In the genomic region with DNA sequence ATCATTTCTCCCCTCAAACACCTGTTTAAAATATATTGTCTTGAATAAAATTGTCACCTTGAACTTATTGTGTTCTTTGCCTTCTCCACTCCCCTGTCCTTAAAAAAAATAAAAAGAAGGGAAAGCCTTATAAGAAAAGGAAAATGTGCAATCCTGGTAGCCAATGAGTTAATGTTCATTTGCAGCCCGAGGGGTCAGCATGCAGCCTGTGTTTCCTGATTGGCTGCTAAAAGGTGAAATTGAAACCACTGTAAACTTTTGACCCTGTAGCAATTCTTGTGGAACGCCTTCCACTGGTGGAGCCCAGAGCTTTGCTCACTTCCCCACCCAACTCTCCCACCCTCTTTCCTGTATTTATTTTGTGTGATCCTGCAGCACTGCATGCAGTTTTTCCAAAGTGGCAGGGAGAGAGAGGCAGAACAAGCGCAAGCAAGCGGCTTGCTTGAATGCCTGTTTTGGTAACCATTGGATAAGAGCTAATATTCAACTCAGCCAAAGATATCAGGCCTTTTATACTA, we compare ENCODE assay signal across 8 cellular contexts.
DNase-seq lines count a peak whose midpoint lies in the region; ATAC-seq and TF ChIP-seq lines count a peak whose summit lies in the region.

No MANE protein-coding gene starts in this region.

- WGBS in IMR-90 (ENCODE audit: extremely low coverage in 2 of 2, insufficient read length in 1 of 2), 2 experiments = no CpG with 5 or more reads among the region's 4 CpGs

- H3K27ac Mint-ChIP-seq in central memory CD8-positive, alpha-beta T cell (ENCODE audit: low read depth) = peak overlapping the region; percentile 53
- H3K27ac Mint-ChIP-seq in stimulated activated naive CD8-positive, alpha-beta T cell treated with anti-CD3 and anti-CD28 coated beads, Interleukin-15, amount 100 ng/mL, for 72 hours = no peak overlapping the region

- peaks cover 75% of the 10 kb centered on the region for H3K4me1 Mint-ChIP-seq in central memory CD8-positive, alpha-beta T cell
- peaks cover 81% of the 10 kb centered on the region for H3K4me1 Mint-ChIP-seq in stimulated activated naive CD8-positive, alpha-beta T cell treated with anti-CD3 and anti-CD28 coated beads, Interleukin-15, amount 100 ng/mL, for 72 hours

- H3K56ac ChIP-seq in IMR-90 (ENCODE audit: extremely low read depth, insufficient read depth, low read length) = no peak overlapping the region

- H3K18ac ChIP-seq in IMR-90 (ENCODE audit: low read depth, low read length) = no peak overlapping the region

- H3K4me3 Mint-ChIP-seq in central memory CD8-positive, alpha-beta T cell = no peak overlapping the region
- peak overlapping the region; percentile 59 to 64 for H3K4me3 Mint-ChIP-seq in stimulated activated naive CD8-positive, alpha-beta T cell treated with anti-CD3 and anti-CD28 coated beads, Interleukin-15, amount 100 ng/mL, for 72 hours

- H3K36me3 Mint-ChIP-seq in central memory CD8-positive, alpha-beta T cell (ENCODE audit: insufficient read depth) = peaks cover 11% of the 10 kb centered on the region

- no peak overlapping the region for H2BK20ac ChIP-seq in IMR-90 (ENCODE audit: low read depth, low read length)

- H3K4ac ChIP-seq in IMR-90 (ENCODE audit: low read depth, low read length) = no peak overlapping the region

- no peak overlapping the region for H3K14ac ChIP-seq in IMR-90 (replicated peaks; ENCODE audit: low read depth, low read length)

- peaks cover 25 to 68% of the 10 kb centered on the region in 2 experiments for H3K79me1 ChIP-seq in IMR-90 (ENCODE audit: low read depth in 1 of 2, low read length in 2 of 2)

- no peaks in the 10 kb centered on the region for H3K27me3 Mint-ChIP-seq in central memory CD8-positive, alpha-beta T cell
- no peaks in the 10 kb centered on the region for H3K27me3 Mint-ChIP-seq in stimulated activated naive CD8-positive, alpha-beta T cell treated with anti-CD3 and anti-CD28 coated beads, Interleukin-15, amount 100 ng/mL, for 72 hours

- H2AK5ac ChIP-seq in IMR-90 (ENCODE audit: low read depth, low read length) = no peak overlapping the region; the same call in 1 of the 2 replicates

- no peak overlapping the region for H4K8ac ChIP-seq in IMR-90 (ENCODE audit: low read depth in 2 of 2, low read length in 2 of 2)

- no peak overlapping the region for H3K27ac ChIP-seq in IMR-90 (ENCODE audit: insufficient read depth, low read length)
- peak overlapping the region; percentile 84 for H3K27ac ChIP-seq in Panc1 (ENCODE audit: low read length)

- H3K9me3 Mint-ChIP-seq in central memory CD8-positive, alpha-beta T cell = no peaks in the 10 kb centered on the region
- H3K9me3 Mint-ChIP-seq in stimulated activated naive CD8-positive, alpha-beta T cell treated with anti-CD3 and anti-CD28 coated beads, Interleukin-15, amount 100 ng/mL, for 72 hours = no peaks in the 10 kb centered on the region

- dilution Hi-C loops in IMR-90 (cut with HindIII; ENCODE audit: low sequenced_read_pairs, unreplicated experiment) = no loop called here

- H3K4me3 ChIP-seq in IMR-90 (ENCODE audit: insufficient read depth, low read depth, low read length) = no peak overlapping the region
- peak overlapping the region; percentile 12 to 33; a peak in 3 of 4 replicates for H3K4me3 ChIP-seq in Panc1 (ENCODE audit: low read depth in 2 of 2, low read length in 2 of 2)

- H2AFZ ChIP-seq in IMR-90 (replicated peaks; ENCODE audit: low read length, poor library complexity) = peak overlapping the region; percentile 44

- 0 out of 2 replicates have a peak, but pooled peaks cover 1% of the 10 kb centered on the region for H3K36me3 ChIP-seq in IMR-90 (ENCODE audit: control insufficient read depth, insufficient read depth, low read length)
- no peaks in the 10 kb centered on the region for H3K36me3 ChIP-seq in Panc1 (ENCODE audit: control insufficient read depth, insufficient read depth, low read length)

- H4K5ac ChIP-seq in IMR-90 (ENCODE audit: low read depth, low read length) = no peak overlapping the region

- TF ChIP-seq CTCF in IMR-90 (conservative IDR thresholded peaks at IDR 0.05; ENCODE audit: low read depth, low read length) (no peak), Panc1 (IDR thresholded peaks at IDR 0.05) (no peak)

- peaks cover 4% of the 10 kb centered on the region for H3K4me1 ChIP-seq in IMR-90 (ENCODE audit: control insufficient read depth, insufficient read depth, low read length)
- peaks cover 54% of the 10 kb centered on the region for H3K4me1 ChIP-seq in Panc1 (ENCODE audit: control insufficient read depth, insufficient read depth, low read length)

- intact Hi-C loops in IMR-90 (cut with micrococcal nuclease) = loop anchor here (1.0 to 5.0 kb wide), 2 partner anchors 8 to 74 kb away; partner anchors contain the start of gene NCOA3
- intact Hi-C loops in Panc1 (cut with micrococcal nuclease; ENCODE audit: unreplicated experiment) = no loop called here

- no peaks in the 10 kb centered on the region; the same call in 1 of the 2 replicates for H4K20me1 ChIP-seq in IMR-90 (ENCODE audit: insufficient read depth, low read length)

- H3K9me3 ChIP-seq in IMR-90 (ENCODE audit: control insufficient read depth, insufficient read depth, low read length) = peaks cover 3% of the 10 kb centered on the region
- H3K9me3 ChIP-seq in Panc1 (ENCODE audit: control insufficient read depth, insufficient read depth, low read depth, low read length) = no peaks in the 10 kb centered on the region

- TF ChIP-seq RAD21 in IMR-90 (IDR thresholded peaks at IDR 0.05; ENCODE audit: low read length) = no peak

- ATAC-seq in GM18861 (IDR thresholded peaks at IDR 0.05; ENCODE audit: unreplicated experiment) = peak; percentile 57
- peak; percentile 93 for ATAC-seq in IMR-90 (ENCODE audit: low read depth)
- ATAC-seq in Panc1 = peak; percentile 89
- ATAC-seq in central memory CD8-positive, alpha-beta T cell (replicated peaks; ENCODE audit: extremely low read depth, poor library complexity, severe bottlenecking) = peak; percentile 19
- ATAC-seq in stimulated activated naive CD8-positive, alpha-beta T cell treated with anti-CD3 and anti-CD28 coated beads, Interleukin-15, amount 100 ng/mL, for 72 hours = no peak
- no peak for ATAC-seq in HG03039 (IDR thresholded peaks at IDR 0.05; ENCODE audit: unreplicated experiment)

- peak; percentile 52 for DNase-seq in Ammon's horn (ENCODE audit: low spot score)
- peak; percentile 90 for DNase-seq in IMR-90
- no peak for DNase-seq in Panc1 (ENCODE audit: low read depth, low spot score)
- DNase-seq in central memory CD8-positive, alpha-beta T cell (ENCODE audit: low spot score in 2 of 2) = no peak
- DNase-seq in kidney glomerular epithelial cell (lab: John Stamatoyannopoulos, UW) = peak; percentile 72
- DNase-seq in stimulated activated naive CD8-positive, alpha-beta T cell treated with anti-CD3 and anti-CD28 coated beads, Interleukin-15, amount 100 ng/mL, for 72 hours = no peak

- H2BK15ac ChIP-seq in IMR-90 (ENCODE audit: low read depth, low read length) = no peak overlapping the region

- H4K91ac ChIP-seq in IMR-90 (ENCODE audit: insufficient read depth, low read depth, low read length) = no peak overlapping the region

- peaks cover 5% of the 10 kb centered on the region; the same call in 1 of the 2 replicates for H3K9me1 ChIP-seq in IMR-90 (ENCODE audit: insufficient read depth, low read length)

- CTCF ChIA-PET in IMR-90 (lab: Yijun Ruan, JAX) (interaction anchor here (1.0 kb wide), 1 partner anchor 9 kb away, joined by 3 read pairs; no protein-coding TSS in a partner anchor), Panc1 (lab: Charles Lee) (interaction anchor here (0.7 kb wide), 1 partner anchor 643 kb away, joined by 8 read pairs; no protein-coding TSS in a partner anchor)

- BruUV-seq in IMR-90 (replicated peaks; lab: Mats Ljungman, UMichigan) (no TSS peak), Panc1 (replicated peaks; lab: Mats Ljungman, UMichigan) (no TSS peak)

- TF ChIP-seq POLR2A in IMR-90 (IDR thresholded peaks at IDR 0.05; ENCODE audit: low read depth, low read length) = no peak

- H2AK9ac ChIP-seq in IMR-90 (replicated peaks; ENCODE audit: low read depth, low read length, poor library complexity) = no peak overlapping the region

- H2BK120ac ChIP-seq in IMR-90 (ENCODE audit: low read depth, low read length) = no peak overlapping the region

- H3K9ac ChIP-seq in IMR-90 (ENCODE audit: low read depth, low read length) = peak overlapping the region; percentile 15; the same call in 1 of the 2 replicates

- peak overlapping the region; percentile 72 for H3K4me2 ChIP-seq in IMR-90 (ENCODE audit: low read depth, low read length)

- H2BK5ac ChIP-seq in IMR-90 (ENCODE audit: low read depth, low read length, poor library complexity, severe bottlenecking) = peak overlapping the region; percentile 49

- POLR2A ChIA-PET in IMR-90 (lab: Charles Lee; ENCODE audit: unreplicated experiment) = interaction anchor here (0.7 kb wide), 1 partner anchor 103 kb away, joined by 9 read pairs; no protein-coding TSS in a partner anchor
- POLR2A ChIA-PET in Panc1 (lab: Charles Lee) = interaction anchor here (0.6 kb wide), 1 partner anchor 374 kb away, joined by 3 read pairs; no protein-coding TSS in a partner anchor

- no peak overlapping the region for H3K23ac ChIP-seq in IMR-90 (ENCODE audit: low read depth, low read length)

- H3K27me3 ChIP-seq in IMR-90 (ENCODE audit: control insufficient read depth, insufficient read depth, low read length) = no peaks in the 10 kb centered on the region
- H3K27me3 ChIP-seq in Panc1 (ENCODE audit: control insufficient read depth, insufficient read depth, low read length) = no peaks in the 10 kb centered on the region

- in situ Hi-C loops in IMR-90 (cut with MboI; ENCODE audit: low sequenced_read_pairs) = no loop called here
- in situ Hi-C loops in Panc1 (cut with HindIII; ENCODE audit: low pct_unique_long_range_greater_than_20kb, low sequenced_read_pairs) = no loop called here

TF ChIP-seq in IMR-90, 13 proteins besides CTCF, POLR2A, EP300 and RAD21:
- TF ChIP-seq MAFK (IDR thresholded peaks at IDR 0.05; ENCODE audit: low read depth, low read length) = 0 out of 2 replicates have a peak, but pooled peaks have one; percentile 10
- TF ChIP-seq USF2 (IDR thresholded peaks at IDR 0.05; ENCODE audit: low read depth, low read length) = no peak

Comparison
In these comparisons a context has a peak if more than half of its experiments do, and no peak if none do; other contexts are left out.
1. DNase-seq: peak in Ammon's horn (single experiment), IMR-90 (single experiment) and kidney glomerular epithelial cell (single experiment); none in Panc1 (single experiment), central memory CD8-positive, alpha-beta T cell (0 of 2) and stimulated activated naive CD8-positive, alpha-beta T cell treated with anti-CD3 and anti-CD28 coated beads, Interleukin-15, amount 100 ng/mL, for 72 hours (0 of 2).
2. ATAC-seq: peak in GM18861 (single experiment), IMR-90 (single experiment), Panc1 (single experiment) and central memory CD8-positive, alpha-beta T cell (single experiment); none in stimulated activated naive CD8-positive, alpha-beta T cell treated with anti-CD3 and anti-CD28 coated beads, Interleukin-15, amount 100 ng/mL, for 72 hours (single experiment) and HG03039 (single experiment).